10 cellular contexts compared by ENCODE assay signal in genomic region chr14:65637780-65638179, GRCh38.
DNase-seq lines count a peak whose midpoint lies in the region; ATAC-seq and TF ChIP-seq lines count a peak whose summit lies in the region.
"Had no signal": no experiment of that assay in that cellular context is flagged by ENCODE, and none has a peak within 500 bp of the region (broad histone marks: within the 10 kb centered on the region; RNA-seq: fewer than 3 reads in every experiment).

No MANE protein-coding gene starts in this region.

- no peaks in the 10 kb centered on the region for H3K27me3 ChIP-seq in Caco-2 (replicated peaks; ENCODE audit: control insufficient read depth, insufficient read depth, low read length)
- H3K27me3 ChIP-seq: BLaER1 had no signal

- CTCF ChIA-PET in activated naive CD4-positive, alpha-beta T cell treated with anti-CD3 and anti-CD28 coated beads for 36 hours (lab: Charles Lee), result no interaction called here
- CTCF ChIA-PET in Caco-2 (lab: Charles Lee), result no interaction called here

- intact Hi-C loops in activated naive CD4-positive, alpha-beta T cell treated with anti-CD3 and anti-CD28 coated beads for 36 hours (cut with micrococcal nuclease), result no loop called here
- intact Hi-C loops in Caco-2 (cut with micrococcal nuclease; ENCODE audit: unreplicated experiment), result no loop called here

- peaks cover 29% of the 10 kb centered on the region for H3K4me1 Mint-ChIP-seq in activated naive CD4-positive, alpha-beta T cell treated with anti-CD3 and anti-CD28 coated beads for 36 hours (ENCODE audit: low read depth)
- H3K4me1 Mint-ChIP-seq in Caco-2 (ENCODE audit: low read depth, unreplicated experiment), result peaks cover 8% of the 10 kb centered on the region

- H3K9me3 Mint-ChIP-seq in activated naive CD4-positive, alpha-beta T cell treated with anti-CD3 and anti-CD28 coated beads for 36 hours, result peaks cover 3% of the 10 kb centered on the region
- H3K9me3 Mint-ChIP-seq in activated naive CD4-positive, alpha-beta T cell treated with anti-CD3 and anti-CD28 coated beads, Interleukin-2, amount 50 U/mL, for 72 hours, result no peaks in the 10 kb centered on the region
- peaks cover 10% of the 10 kb centered on the region for H3K9me3 Mint-ChIP-seq in Caco-2 (ENCODE audit: unreplicated experiment)

- no peaks in the 10 kb centered on the region for H3K4me1 ChIP-seq in Caco-2

- no peaks in the 10 kb centered on the region for H3K36me3 ChIP-seq in Caco-2 (ENCODE audit: control insufficient read depth, insufficient read depth, low read length)

- no peaks in the 10 kb centered on the region for H3K9me3 ChIP-seq in Caco-2

- POLR2A ChIA-PET in Caco-2 (lab: Charles Lee), result no interaction called here

- H3K4me3 Mint-ChIP-seq in activated naive CD4-positive, alpha-beta T cell treated with anti-CD3 and anti-CD28 coated beads for 36 hours, result no peak overlapping the region
- H3K4me3 Mint-ChIP-seq in Caco-2 (ENCODE audit: unreplicated experiment), result no peak overlapping the region

- no peaks in the 10 kb centered on the region for H3K27me3 Mint-ChIP-seq in activated naive CD4-positive, alpha-beta T cell treated with anti-CD3 and anti-CD28 coated beads for 36 hours (ENCODE audit: low read depth)
- no peaks in the 10 kb centered on the region for H3K27me3 Mint-ChIP-seq in Caco-2 (ENCODE audit: insufficient read depth, unreplicated experiment)
- H3K27me3 Mint-ChIP-seq: naive thymus-derived CD8-positive, alpha-beta T cell had no signal

- H3K36me3 Mint-ChIP-seq in activated naive CD4-positive, alpha-beta T cell treated with anti-CD3 and anti-CD28 coated beads for 36 hours (ENCODE audit: low read depth), result peaks cover 13% of the 10 kb centered on the region
- peaks cover 9 to 31% of the 10 kb centered on the region in 2 donors for H3K36me3 Mint-ChIP-seq in activated naive CD4-positive, alpha-beta T cell treated with anti-CD3 and anti-CD28 coated beads, Interleukin-2, amount 50 U/mL, for 72 hours
- peaks cover 27% of the 10 kb centered on the region for H3K36me3 Mint-ChIP-seq in Caco-2 (ENCODE audit: insufficient read depth, unreplicated experiment)

- peak; percentile 92 to 99 for ATAC-seq in activated naive CD4-positive, alpha-beta T cell treated with anti-CD3 and anti-CD28 coated beads, Interleukin-2, amount 50 U/mL, for 72 hours
- ATAC-seq: naive thymus-derived CD8-positive, alpha-beta T cell had no signal

- BruUV-seq in Caco-2 (replicated peaks; lab: Mats Ljungman, UMichigan), result no TSS peak

- DNase-seq in activated naive CD4-positive, alpha-beta T cell treated with anti-CD3 and anti-CD28 coated beads for 36 hours, result peak; percentile 44
- no peak for DNase-seq in activated naive CD4-positive, alpha-beta T cell (lab: John Stamatoyannopoulos, UW)
- peak; percentile 28 for DNase-seq in Jurkat, Clone E6-1 (ENCODE audit: low read depth, low spot score)
- DNase-seq in activated naive CD4-positive, alpha-beta T cell treated with anti-CD3 and anti-CD28 coated beads, Interleukin-2, amount 50 U/mL, for 72 hours (ENCODE audit: low spot score in 2 of 2), result peak; percentile 45 to 75
- DNase-seq in stimulated activated CD8-positive, alpha-beta memory T cell treated with anti-CD3 and anti-CD28 coated beads, Interleukin-7, amount 100 ng/mL, for 1 hour (ENCODE audit: low read depth in 2 of 2), result peak; percentile 2 to 17
- DNase-seq in NCI-H187 (lab: John Stamatoyannopoulos, UW) (no peak), NCI-H774 (lab: John Stamatoyannopoulos, UW) (no peak), Caco-2 (no peak)

- no peak overlapping the region for H3K27ac Mint-ChIP-seq in activated naive CD4-positive, alpha-beta T cell treated with anti-CD3 and anti-CD28 coated beads for 36 hours
- H3K27ac Mint-ChIP-seq in activated naive CD4-positive, alpha-beta T cell treated with anti-CD3 and anti-CD28 coated beads, Interleukin-2, amount 50 U/mL, for 72 hours, result peak overlapping the region in 1 of 2 donors; percentile 13
- H3K27ac Mint-ChIP-seq in Caco-2 (ENCODE audit: unreplicated experiment), result no peak overlapping the region

- H3K4me3 ChIP-seq in Jurkat, Clone E6-1 (ENCODE audit: low read length), result no peak overlapping the region
- H3K4me3 ChIP-seq in Caco-2 (ENCODE audit: low read depth, low read length), result no peak overlapping the region
- H3K4me3 ChIP-seq: BLaER1 had no signal

- no peak for TF ChIP-seq CTCF in Caco-2 (IDR thresholded peaks at IDR 0.05; ENCODE audit: insufficient read depth in 1 of 2, low read depth in 1 of 2, low read length in 1 of 2, severe bottlenecking in 1 of 2, unreplicated experiment in 1 of 2)

Comparison
In these comparisons a context has a peak if more than half of its experiments do, and no peak if none do; other contexts are left out.
1. DNase-seq: peak in activated naive CD4-positive, alpha-beta T cell treated with anti-CD3 and anti-CD28 coated beads for 36 hours (single experiment), Jurkat, Clone E6-1 (single experiment), activated naive CD4-positive, alpha-beta T cell treated with anti-CD3 and anti-CD28 coated beads, Interleukin-2, amount 50 U/mL, for 72 hours (2 of 2) and stimulated activated CD8-positive, alpha-beta memory T cell treated with anti-CD3 and anti-CD28 coated beads, Interleukin-7, amount 100 ng/mL, for 1 hour (2 of 2); none in activated naive CD4-positive, alpha-beta T cell (0 of 4), NCI-H187 (0 of 2), NCI-H774 (single experiment) and Caco-2 (0 of 2).